In the genomic region with DNA sequence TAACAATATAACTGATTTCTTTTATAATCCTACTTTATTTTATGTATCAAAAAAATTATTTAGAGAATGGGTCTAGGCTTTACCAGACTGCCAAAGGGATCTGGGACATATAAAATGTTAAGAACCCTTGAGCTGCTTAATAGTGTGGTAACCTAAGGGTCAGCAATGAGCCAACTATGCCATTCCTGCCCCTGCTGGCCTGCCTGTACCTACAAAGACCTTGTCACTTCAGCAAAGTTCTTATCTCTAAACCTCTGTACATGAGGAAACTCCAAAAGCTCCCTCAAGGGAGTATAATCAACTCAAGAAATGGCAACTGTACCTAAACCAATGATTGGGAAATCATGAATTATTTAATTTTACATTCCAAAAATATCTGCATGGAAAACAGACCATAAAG, we compare ENCODE assay signal across 5 cellular contexts.
"Had no signal": no experiment of that assay in that cellular context is flagged by ENCODE, and none has a peak within 500 bp of the region (broad histone marks: within the 10 kb centered on the region; RNA-seq: fewer than 3 reads in every experiment).

No MANE protein-coding gene starts in this region.

- DNase-seq: H9, HCEC 1CT, IMR-90 had no signal

- H3K4me3 ChIP-seq: GM23338, K562 had no signal

- ATAC-seq: GM23338, K562 had no signal
